ENCODE assay signal across 20 cellular contexts in genomic region chr16:65825191-65825856, GRCh38.
DNase-seq lines count a peak whose midpoint lies in the region; ATAC-seq and TF ChIP-seq lines count a peak whose summit lies in the region.
"Had no signal": no experiment of that assay in that cellular context is flagged by ENCODE, and none has a peak within 500 bp of the region (broad histone marks: within the 10 kb centered on the region; RNA-seq: fewer than 3 reads in every experiment).

No MANE protein-coding gene starts in this region.

- no peak for ATAC-seq in GM19463 (IDR thresholded peaks at IDR 0.05; ENCODE audit: unreplicated experiment)
- no peak for ATAC-seq in HG03469 (IDR thresholded peaks at IDR 0.05; ENCODE audit: unreplicated experiment)
- no peak for ATAC-seq in SK-N-SH treated with all-trans-retinoic acid at 6 μM for 48 hours
- ATAC-seq: CD8-positive, alpha-beta T cell had no signal

- no peak overlapping the region for H3K27ac Mint-ChIP-seq in neural progenitor cell
- H3K27ac Mint-ChIP-seq: B cell; CD4-positive, CD25-positive, alpha-beta regulatory T cell; CD8-positive, alpha-beta T cell had no signal

- no peaks in the 10 kb centered on the region for H3K9me3 ChIP-seq in neural progenitor cell (ENCODE audit: low read depth)
- H3K9me3 ChIP-seq: BLaER1 had no signal

- peaks cover 3% of the 10 kb centered on the region for H3F3A ChIP-seq in neural progenitor cell (ENCODE audit: low read depth)

- H3K4me3 Mint-ChIP-seq in neural progenitor cell = no peak overlapping the region
- H3K4me3 Mint-ChIP-seq: B cell; CD4-positive, CD25-positive, alpha-beta regulatory T cell; CD8-positive, alpha-beta T cell had no signal

- H3K4me2 ChIP-seq in neural progenitor cell = peak overlapping the region; percentile 10
- H3K4me2 ChIP-seq: BLaER1 had no signal

- H3K79me2 ChIP-seq in neural progenitor cell (ENCODE audit: low read depth) = no peaks in the 10 kb centered on the region

- in situ Hi-C loops in G401 (cut with HindIII; ENCODE audit: low sequenced_read_pairs) = no loop called here

- H3K27me3 ChIP-seq in neural progenitor cell = no peaks in the 10 kb centered on the region
- H3K27me3 ChIP-seq: BLaER1 had no signal

- no peak overlapping the region for H3K4me3 ChIP-seq in neural progenitor cell
- H3K4me3 ChIP-seq: BLaER1 had no signal

- H3K4me1 Mint-ChIP-seq in neural progenitor cell = peaks cover 18% of the 10 kb centered on the region
- H3K4me1 Mint-ChIP-seq: B cell; CD4-positive, CD25-positive, alpha-beta regulatory T cell had no signal

- TF ChIP-seq CTCF in neural progenitor cell (IDR thresholded peaks at IDR 0.05) = no peak

- H3K27me3 Mint-ChIP-seq in neural progenitor cell (ENCODE audit: insufficient read depth, low read depth) = peaks cover 15% of the 10 kb centered on the region
- H3K27me3 Mint-ChIP-seq: CD4-positive, CD25-positive, alpha-beta regulatory T cell had no signal

- H3K27ac ChIP-seq in neural progenitor cell = no peak overlapping the region
- H3K27ac ChIP-seq: 22Rv1, BLaER1, C4-2B had no signal

- H3K4me1 ChIP-seq in neural progenitor cell = peaks cover 8% of the 10 kb centered on the region
- H3K4me1 ChIP-seq: BLaER1, Caco-2 had no signal

- H2AFZ ChIP-seq in neural progenitor cell (replicated peaks) = no peak overlapping the region

- H3K9ac ChIP-seq in neural progenitor cell = no peak overlapping the region
- H3K9ac ChIP-seq: BLaER1 had no signal

- H3K36me3 ChIP-seq in neural progenitor cell = no peaks in the 10 kb centered on the region
- H3K36me3 ChIP-seq: BLaER1 had no signal

- H3K36me3 Mint-ChIP-seq in neural progenitor cell = no peaks in the 10 kb centered on the region
- H3K36me3 Mint-ChIP-seq: CD4-positive, CD25-positive, alpha-beta regulatory T cell; CD8-positive, alpha-beta T cell had no signal

- no peaks in the 10 kb centered on the region for H4K20me1 ChIP-seq in neural progenitor cell (ENCODE audit: low read depth)
- H4K20me1 ChIP-seq: BLaER1 had no signal

- DNase-seq in G401 (ENCODE audit: low spot score) (peak; percentile 83), cerebellum (ENCODE audit: low spot score) (peak; percentile 58), neural progenitor cell (ENCODE audit: low spot score) (no peak)
- DNase-seq: Caco-2; CD4-positive, CD25-positive, alpha-beta regulatory T cell; CD8-positive, alpha-beta T cell; DMS153; DMS79; EL; GF-D8; GOT3; H7; HCEC 1CT had no signal

- H3K9me3 Mint-ChIP-seq in neural progenitor cell = peaks cover 7% of the 10 kb centered on the region

TF ChIP-seq in SK-N-SH treated with all-trans-retinoic acid at 6 μM for 48 hours, 23 proteins besides CTCF, POLR2A, EP300 and RAD21:
- TF ChIP-seq ZC3H10 (CRISPR knock-in tag; IDR thresholded peaks at IDR 0.05) (no peak), BACH2 (CRISPR knock-in tag; IDR thresholded peaks at IDR 0.05; ENCODE audit: borderline replicate concordance) (no peak), ESRRG (CRISPR knock-in tag; IDR thresholded peaks at IDR 0.05) (no peak), ZNF8 (CRISPR knock-in tag; IDR thresholded peaks at IDR 0.05) (no peak), CREB5 (CRISPR knock-in tag; IDR thresholded peaks at IDR 0.05; ENCODE audit: low read depth) (no peak), GLIS3 (CRISPR knock-in tag; IDR thresholded peaks at IDR 0.05) (no peak), SNAI2 (CRISPR knock-in tag; IDR thresholded peaks at IDR 0.05) (no peak), ARNTL (CRISPR knock-in tag; IDR thresholded peaks at IDR 0.05; ENCODE audit: borderline replicate concordance, low read depth) (no peak), TOX (CRISPR knock-in tag; IDR thresholded peaks at IDR 0.05; ENCODE audit: borderline replicate concordance) (no peak), POU6F1 (CRISPR knock-in tag; IDR thresholded peaks at IDR 0.05; ENCODE audit: borderline replicate concordance, low read depth) (no peak), TCF4 (CRISPR knock-in tag; IDR thresholded peaks at IDR 0.05; ENCODE audit: borderline replicate concordance) (no peak)
